10 cellular contexts compared by ENCODE assay signal in genomic region chr3:27728195-27729087, GRCh38. TPM values are rescaled to one million over a fixed set of nuclear protein-coding genes. Genes with fewer than 3 reads are reported as not detected.
A peak's percentile ranks its signal among the peaks of the same experiment; 100 is the strongest.
DNase-seq lines count a peak whose midpoint lies in the region; ATAC-seq, FAIRE-seq and TF ChIP-seq lines count a peak whose summit lies in the region.
"Had no signal": no experiment of that assay in that cellular context is flagged by ENCODE, and none has a peak within 500 bp of the region (broad histone marks: within the 10 kb centered on the region; RNA-seq: fewer than 3 reads in every experiment).

No MANE protein-coding gene starts in this region.

- H3K27me3 Mint-ChIP-seq in central memory CD8-positive, alpha-beta T cell = peaks cover 69% of the 10 kb centered on the region

- peak overlapping the region; percentile 23 for H2AFZ ChIP-seq in neuron (ENCODE audit: low read depth, low read length)

- ATAC-seq in central memory CD8-positive, alpha-beta T cell (replicated peaks; ENCODE audit: extremely low read depth, poor library complexity, severe bottlenecking) = no peak
- ATAC-seq in left colon = no peak

- no peak overlapping the region for H3K27ac Mint-ChIP-seq in central memory CD8-positive, alpha-beta T cell (ENCODE audit: low read depth)

- H3K27me3 ChIP-seq in HUES64 (ENCODE audit: insufficient read depth, low read length) = peaks cover 100% of the 10 kb centered on the region
- H3K27me3 ChIP-seq in neuron (ENCODE audit: insufficient read depth, low read length) = peaks cover 86% of the 10 kb centered on the region

- H3K36me3 Mint-ChIP-seq in central memory CD8-positive, alpha-beta T cell (ENCODE audit: insufficient read depth) = peaks cover 8% of the 10 kb centered on the region

- no peak overlapping the region for H3K9ac ChIP-seq in HUES64 (ENCODE audit: low read depth, low read length)

- FAIRE-seq in D721Med (lab: Jason Lieb, UNC) = no peak

- TF ChIP-seq CTCF in D721Med (IDR thresholded peaks at IDR 0.05; ENCODE audit: insufficient read depth, missing control alignments) = no peak

- peak overlapping the region; percentile 73; the same call in 1 of the 2 replicates for H3K27ac ChIP-seq in HUES64 (ENCODE audit: low read depth, low read length)

- H3K36me3 ChIP-seq in HUES64 (ENCODE audit: insufficient read depth, low read length) = no peaks in the 10 kb centered on the region
- no peaks in the 10 kb centered on the region for H3K36me3 ChIP-seq in neuron (ENCODE audit: insufficient read depth, low read length)

- peaks cover 63% of the 10 kb centered on the region for H3K4me1 ChIP-seq in HUES64 (ENCODE audit: insufficient read depth, low read length)
- H3K4me1 ChIP-seq in neuron (ENCODE audit: insufficient read depth, low read length) = peaks cover 6% of the 10 kb centered on the region

- no peaks in the 10 kb centered on the region for H3K9me3 Mint-ChIP-seq in central memory CD8-positive, alpha-beta T cell

- DNase-seq in NCI-H1417 (lab: John Stamatoyannopoulos, UW) (peak; percentile 53 to 83 (median 58)), NCI-H1417 treated with DMSO at 0.1 percent for 48 hours (lab: John Stamatoyannopoulos, UW) (no peak), left colon (no peak), T1000 (lab: John Stamatoyannopoulos, UW) (no peak), D721Med (ENCODE audit: insufficient read length, low spot score) (no peak)
- DNase-seq in central memory CD8-positive, alpha-beta T cell (ENCODE audit: low spot score in 2 of 2) = no peak

- intact Hi-C loops in left colon (cut with DNase I, micrococcal nuclease) = no loop called here

- peaks cover 46% of the 10 kb centered on the region for H3K4me1 Mint-ChIP-seq in central memory CD8-positive, alpha-beta T cell

- under 1% methylated on average over 35 of the region's 35 CpGs for WGBS in HUES64

- H3K4me3 ChIP-seq in HUES64 (ENCODE audit: low read length) (peak overlapping the region; percentile 27), neuron (ENCODE audit: low read length) (no peak overlapping the region)

- H3K9me3 ChIP-seq in HUES64 (ENCODE audit: insufficient read depth, low read depth, low read length) (no peaks in the 10 kb centered on the region), neuron (ENCODE audit: low read length) (no peaks in the 10 kb centered on the region)

- peak overlapping the region; percentile 50 for H3K4me3 Mint-ChIP-seq in central memory CD8-positive, alpha-beta T cell

RNA-seq across cellular contexts. Expression of gene EOMES, which starts 6.3 kb away (rescaled TPM):
- polyA plus RNA-seq in HUES64 (2013, experiment 1 of 2) = 21.3 TPM
- polyA plus RNA-seq in HUES64 (2013, experiment 2 of 2) = 24.8 TPM
- under 1 TPM; 0.08 to 0.09 TPM for total RNA-seq in left colon
- total RNA-seq: glomerular endothelial cell had no signal
- polyA plus RNA-seq: BJ had no signal

Comparison
In these comparisons a context has a peak if more than half of its experiments do, and no peak if none do; other contexts are left out.
1. DNase-seq: peak in NCI-H1417 (3 of 3); none in NCI-H1417 treated with DMSO at 0.1 percent for 48 hours (single experiment), central memory CD8-positive, alpha-beta T cell (0 of 2), left colon (0 of 2), T1000 (single experiment) and D721Med (single experiment).